Comparison of ENCODE assay signal across 10 cellular contexts in genomic region chr5:116068028-116068632, GRCh38. TPM values are rescaled to one million over a fixed set of nuclear protein-coding genes. Genes with fewer than 3 reads are reported as not detected.
DNase-seq lines count a peak whose midpoint lies in the region; ATAC-seq and TF ChIP-seq lines count a peak whose summit lies in the region.
"Had no signal": no experiment of that assay in that cellular context is flagged by ENCODE, and none has a peak within 500 bp of the region (broad histone marks: within the 10 kb centered on the region; RNA-seq: fewer than 3 reads in every experiment).

No MANE protein-coding gene starts in this region.

- no peaks in the 10 kb centered on the region for H3F3A ChIP-seq in SK-N-SH (replicated peaks; ENCODE audit: insufficient read depth)

- H3K9ac ChIP-seq in SK-N-SH: no peak overlapping the region
- no peak overlapping the region for H3K9ac ChIP-seq in neuronal stem cell (ENCODE audit: low read depth, low read length, poor library complexity)

- no peak overlapping the region for H2BK15ac ChIP-seq in neuronal stem cell (ENCODE audit: low read length)

- H2BK120ac ChIP-seq in neuronal stem cell (ENCODE audit: low read depth, low read length): no peak overlapping the region

- ATAC-seq in HG03025 (IDR thresholded peaks at IDR 0.05; ENCODE audit: low FRiP score, unreplicated experiment) (no peak), GM18505 (IDR thresholded peaks at IDR 0.05; ENCODE audit: unreplicated experiment) (no peak)

- no peak overlapping the region for H3K27ac ChIP-seq in SK-N-SH (ENCODE audit: low read depth in 2 of 2, low read length in 1 of 2)
- H3K27ac ChIP-seq in neuronal stem cell (replicated peaks; ENCODE audit: low read length): no peak overlapping the region
- H3K27ac ChIP-seq: skin epidermis had no signal

- CTCF ChIA-PET in GM10248 (lab: Yijun Ruan, JAX) (interaction anchor here (0.6 to 3.5 kb wide), 19 partner anchors 9 to 970 kb away, joined by 3 to 15 read pairs (median 5); partner anchors contain the start of genes AP3S1, ATG12 and COMMD10), SK-N-SH (lab: Yijun Ruan, JAX) (interaction anchor here (0.5 to 4.1 kb wide), 42 partner anchors 9 to 491 kb away, joined by 3 to 36 read pairs (median 4); partner anchors contain the start of genes AP3S1, ATG12, COMMD10 and LVRN)

- H3K36me3 ChIP-seq in BE2C (no peaks in the 10 kb centered on the region), SK-N-SH (replicated peaks in 1 of 2; ENCODE audit: control insufficient read depth in 1 of 2, insufficient read depth in 2 of 2, low read length in 1 of 2) (no peaks in the 10 kb centered on the region), neuronal stem cell (replicated peaks in 1 of 2; ENCODE audit: control insufficient read depth in 2 of 2, insufficient read depth in 2 of 2, low read length in 2 of 2) (no peaks in the 10 kb centered on the region)

- TF ChIP-seq POLR2A in GM18505 (IDR thresholded peaks at IDR 0.05; ENCODE audit: borderline replicate concordance, extremely low read depth, insufficient read depth, insufficient read length): no peak

- DNase-seq in BE2C (peak; percentile 37), GM10248 (ENCODE audit: extremely low spot score) (peak; percentile 37), HS-27A (ENCODE audit: low read depth) (peak; percentile 3), SK-N-SH (peak; percentile 32), epithelial cell of proximal tubule (ENCODE audit: low read depth) (no peak), neuronal stem cell (ENCODE audit: low spot score) (peak; percentile 48)

- H3K9me2 ChIP-seq in SK-N-SH: no peaks in the 10 kb centered on the region

- H3K4me3 ChIP-seq in BE2C (ENCODE audit: low read depth, low read length) (no peak overlapping the region), SK-N-SH (ENCODE audit: low read depth in 2 of 2, low read length in 1 of 2) (no peak overlapping the region; a peak in 1 of 4 replicates), epithelial cell of proximal tubule (ENCODE audit: low read depth, low read length) (no peak overlapping the region), neuronal stem cell (ENCODE audit: low read length in 2 of 2) (no peak overlapping the region)
- H3K4me3 ChIP-seq: skin epidermis had no signal

- H3K27me3 ChIP-seq in BE2C (peaks cover 15% of the 10 kb centered on the region), SK-N-SH (ENCODE audit: insufficient read depth) (no peaks in the 10 kb centered on the region), neuronal stem cell (ENCODE audit: control insufficient read depth in 3 of 3, insufficient read depth in 3 of 3, low read depth in 1 of 3, low read length in 3 of 3) (no peaks in the 10 kb centered on the region)

- H2BK12ac ChIP-seq in neuronal stem cell (ENCODE audit: low read length): no peak overlapping the region

- no peak overlapping the region for H2AFZ ChIP-seq in SK-N-SH (ENCODE audit: low read depth)
- H2AFZ ChIP-seq in neuronal stem cell (ENCODE audit: low read length): peak overlapping the region; percentile 57

- POLR2A ChIA-PET in GM10248 (lab: Yijun Ruan, JAX): interaction anchor here (0.6 kb wide), 1 partner anchor 17 kb away, joined by 3 read pairs; the partner anchor contains the start of gene COMMD10
- POLR2A ChIA-PET in SK-N-SH (lab: Yijun Ruan, JAX): interaction anchor here (0.6 kb wide), 1 partner anchor 432 kb away, joined by 3 read pairs; no protein-coding TSS in a partner anchor

- H4K91ac ChIP-seq in neuronal stem cell (ENCODE audit: low read depth, low read length, poor library complexity): no peak overlapping the region

- no peak overlapping the region for H4K8ac ChIP-seq in neuronal stem cell (ENCODE audit: low read depth, low read length)

- H2AK5ac ChIP-seq in neuronal stem cell (ENCODE audit: low read depth, low read length): no peak overlapping the region

- H3K23ac ChIP-seq in neuronal stem cell (ENCODE audit: low read depth, low read length, poor library complexity): no peak overlapping the region

- no peak overlapping the region for H3K14ac ChIP-seq in neuronal stem cell (ENCODE audit: low read length)

- no peaks in the 10 kb centered on the region for H3K79me2 ChIP-seq in SK-N-SH (ENCODE audit: insufficient read depth)

- H2BK5ac ChIP-seq in neuronal stem cell (ENCODE audit: low read length): no peak overlapping the region

- H3K18ac ChIP-seq in neuronal stem cell (ENCODE audit: low read length): no peak overlapping the region

- H3K4ac ChIP-seq in neuronal stem cell (ENCODE audit: low read length): no peak overlapping the region

- H3K4me2 ChIP-seq in SK-N-SH (no peak overlapping the region), neuronal stem cell (ENCODE audit: insufficient read depth, low read length, poor library complexity, severe bottlenecking) (no peak overlapping the region)

- TF ChIP-seq CTCF in BE2C (IDR thresholded peaks at IDR 0.05; ENCODE audit: low read depth, low read length) (peak; percentile 70), GM10248 (IDR thresholded peaks at IDR 0.05; ENCODE audit: control extremely low read depth, extremely low read depth, low read depth, missing control alignments) (peak; percentile 64), SK-N-SH (IDR thresholded peaks at IDR 0.05) (peak; percentile 92), epithelial cell of proximal tubule (conservative IDR thresholded peaks at IDR 0.05; ENCODE audit: low read depth, low read length) (peak; percentile 65)

- TF ChIP-seq RAD21 in SK-N-SH (IDR thresholded peaks at IDR 0.05; ENCODE audit: low read length): peak; percentile 84

- TF ChIP-seq EP300 in SK-N-SH (IDR thresholded peaks at IDR 0.05; ENCODE audit: borderline replicate concordance in 1 of 2, low read depth in 1 of 2, low read length in 1 of 2): no peak

- H3K4me1 ChIP-seq in BE2C (no peaks in the 10 kb centered on the region), SK-N-SH (ENCODE audit: control insufficient read depth in 1 of 2, insufficient read depth in 2 of 2, low read depth in 1 of 2, low read length in 1 of 2) (no peaks in the 10 kb centered on the region), neuronal stem cell (ENCODE audit: control insufficient read depth in 2 of 2, insufficient read depth in 1 of 2, low read depth in 1 of 2, low read length in 2 of 2) (no peaks in the 10 kb centered on the region)

- no peaks in the 10 kb centered on the region; the same call in 1 of the 2 replicates for H3K9me3 ChIP-seq in BE2C
- H3K9me3 ChIP-seq in SK-N-SH: no peaks in the 10 kb centered on the region
- H3K9me3 ChIP-seq in neuronal stem cell (replicated peaks in 1 of 2; ENCODE audit: control insufficient read depth in 2 of 2, insufficient read depth in 1 of 2, low read depth in 1 of 2, low read length in 2 of 2): no peaks in the 10 kb centered on the region

- under 1% methylated on average over 4 of the region's 4 CpGs for WGBS in SK-N-SH (ENCODE audit: low lambda C conversion rate)
- WGBS in neuronal stem cell (ENCODE audit: extremely low coverage in 2 of 2, insufficient read length in 2 of 2, insufficient replicate concordance in 1 of 2), 2 donors: no CpG with 5 or more reads among the region's 4 CpGs

- no peaks in the 10 kb centered on the region for H4K20me1 ChIP-seq in SK-N-SH (ENCODE audit: insufficient read depth)

- no peaks in the 10 kb centered on the region for H3K79me1 ChIP-seq in neuronal stem cell (ENCODE audit: low read depth, low read length)

TF ChIP-seq in SK-N-SH, 30 proteins besides CTCF, POLR2A, EP300 and RAD21:
- TF ChIP-seq SMC3 (IDR thresholded peaks at IDR 0.05; ENCODE audit: low read depth, low read length) (peak; percentile 60), FOSL2 (IDR thresholded peaks at IDR 0.05; ENCODE audit: borderline replicate concordance, low read depth) (no peak), FOXJ3 (CRISPR knock-in tag; IDR thresholded peaks at IDR 0.05) (no peak), MAX (IDR thresholded peaks at IDR 0.05; ENCODE audit: low read depth) (no peak), PBX3 (IDR thresholded peaks at IDR 0.05) (no peak)

RNA-seq across cellular contexts. Expression of gene COMMD10, which starts 16.7 kb away (rescaled TPM):
- 67.7 TPM for polyA plus RNA-seq in BE2C (2012; ENCODE audit: insufficient read depth, insufficient read length, low read depth)
- 9.4 and 13.6 TPM in 2 replicates for polyA plus RNA-seq in SK-N-SH (2012; rRNA removed)
- 18.8 and 21.4 TPM in 2 replicates for polyA plus RNA-seq in SK-N-SH (2012; cell fraction: cytosol; rRNA removed)
- polyA plus RNA-seq in SK-N-SH (2012; cell fraction: nucleus; rRNA removed): 3.7 and 11.5 TPM in 2 replicates
- 32.2 and 33.6 TPM in 2 replicates for total RNA-seq in epithelial cell of proximal tubule
- polyA plus RNA-seq in neuronal stem cell (2013, experiment 1 of 2): 35.9 TPM
- polyA plus RNA-seq in neuronal stem cell (2013, experiment 2 of 2): 35.3 TPM

RNA-seq across cellular contexts. Expression of gene ARL14EPL, which starts 35.9 kb away (rescaled TPM):
- not detected for polyA plus RNA-seq in BE2C (2012; ENCODE audit: insufficient read depth, insufficient read length, low read depth)
- polyA plus RNA-seq in SK-N-SH (2012; rRNA removed): not detected in 2 replicates
- polyA plus RNA-seq in SK-N-SH (2012; cell fraction: cytosol; rRNA removed): not detected in 2 replicates
- polyA plus RNA-seq in SK-N-SH (2012; cell fraction: nucleus; rRNA removed): not detected in 2 replicates
- 0.17 TPM in 1 of 2 replicates, not detected in the other for total RNA-seq in epithelial cell of proximal tubule
- polyA plus RNA-seq in neuronal stem cell (2013, experiment 1 of 2): not detected
- polyA plus RNA-seq in neuronal stem cell (2013, experiment 2 of 2): not detected
- total RNA-seq: T-helper 2 cell treated with Interferon-gamma antibody and Interleukin-4, amounts not matched to agents 100 ng/mL and 5 ng/mL, for 36 hours had no signal
